In the genomic region with DNA sequence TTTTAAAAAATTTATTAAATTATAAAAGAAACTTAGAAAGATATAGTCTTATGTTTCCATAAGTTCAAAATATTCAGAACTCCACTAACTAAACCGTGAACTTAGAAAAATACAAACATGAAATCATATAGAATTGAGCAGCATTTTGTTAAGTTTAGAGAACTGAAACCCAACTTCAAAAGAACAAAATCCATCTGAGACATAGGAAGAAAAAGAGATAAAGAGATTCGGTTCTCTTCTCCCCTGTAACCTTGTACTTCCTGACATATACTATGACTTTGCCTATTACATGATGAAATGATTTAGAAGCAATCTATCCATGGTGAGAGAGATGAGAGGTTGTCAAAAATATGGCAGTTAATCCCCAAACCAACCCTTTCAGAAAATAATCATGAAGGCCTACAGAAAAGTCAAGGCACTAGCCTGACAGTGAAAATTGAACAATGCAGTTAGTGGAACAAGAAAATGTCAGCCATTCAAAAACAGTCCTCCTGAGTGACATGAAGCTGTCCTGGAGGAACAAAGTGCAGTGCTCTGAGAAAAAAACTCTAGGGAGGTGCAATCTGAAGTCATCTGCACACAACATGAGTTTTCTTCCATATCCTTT, we compare ENCODE assay signal across 30 cellular contexts. TPM values are rescaled to one million over a fixed set of nuclear protein-coding genes. Genes with fewer than 3 reads are reported as not detected.
"Had no signal": no experiment of that assay in that cellular context is flagged by ENCODE, and none has a peak within 500 bp of the region (broad histone marks: within the 10 kb centered on the region; RNA-seq: fewer than 3 reads in every experiment).

No MANE protein-coding gene starts in this region.

- H3K36me3 Mint-ChIP-seq: activated naive CD8-positive, alpha-beta T cell treated with anti-CD3 and anti-CD28 coated beads, Interleukin-2, amount 10 ng/mL, durations not matched to agents 7 days and 5 days; brain; mesothelial cell of epicardium; naive B cell had no signal

- H3K4me1 Mint-ChIP-seq: activated naive CD8-positive, alpha-beta T cell treated with anti-CD3 and anti-CD28 coated beads, Interleukin-2, amount 10 ng/mL, durations not matched to agents 7 days and 5 days; naive B cell; nephron progenitor cell had no signal

- DNase-seq: activated CD4-positive, alpha-beta T cell treated with anti-CD3 and anti-CD28 coated beads for 48 hours; activated CD4-positive, alpha-beta T cell treated with anti-CD3 and anti-CD28 coated beads, Interleukin-2, amount 50 U/mL, for 48 hours; activated CD8-positive, alpha-beta memory T cell treated with anti-CD3 and anti-CD28 coated beads for 24 hours; activated effector memory CD4-positive, alpha-beta T cell treated with anti-CD3 and anti-CD28 coated beads, Interleukin-2, amount 50 U/mL, for 16 hours; activated naive CD4-positive, alpha-beta T cell treated with anti-CD3 and anti-CD28 coated beads for 36 hours; activated naive CD8-positive, alpha-beta T cell treated with anti-CD3 and anti-CD28 coated beads, Interleukin-2, amount 10 ng/mL, durations not matched to agents 7 days and 5 days; activated T-cell treated with anti-CD3 and anti-CD28 coated beads, Interleukin-2, amount 50 U/mL, for 1 hour; cerebellar nuclear complex; colonic mucosa; dorsolateral prefrontal cortex; effector memory CD4-positive, alpha-beta T cell; erythroblast; hippocampal formation; naive B cell; nephron progenitor cell; nucleus accumbens; stimulated activated naive CD4-positive, alpha-beta T cell treated with Interleukin-2 at 50 U/mL for 16 hours; T-helper 1 cell had no signal

- H3K4me3 Mint-ChIP-seq: activated naive CD4-positive, alpha-beta T cell treated with anti-CD3 and anti-CD28 coated beads for 36 hours; activated naive CD8-positive, alpha-beta T cell treated with anti-CD3 and anti-CD28 coated beads, Interleukin-2, amount 10 ng/mL, durations not matched to agents 7 days and 5 days; activated T-helper 1 cell treated with anti-CD3 and anti-CD28 coated beads, Interleukin-12 subunit alpha, Interleukin-12 subunit beta, Interleukin-2, Interleukin-4 antibody, amounts not matched to agents 30 ng/mL and 10 ng/mL and 1 ng/mL, durations not matched to agents 14 hours and 24 hours and 36 hours; brain; mesothelial cell of epicardium; naive B cell; nephron progenitor cell; T-helper 2 cell treated with Interferon-gamma antibody and Interleukin-4, amounts not matched to agents 5 μg/mL and 100 μg/mL, for 36 hours had no signal

- H3K27ac Mint-ChIP-seq: activated naive CD4-positive, alpha-beta T cell treated with anti-CD3 and anti-CD28 coated beads for 36 hours; activated naive CD8-positive, alpha-beta T cell treated with anti-CD3 and anti-CD28 coated beads, Interleukin-2, amount 10 ng/mL, durations not matched to agents 7 days and 5 days; activated T-helper 1 cell treated with anti-CD3 and anti-CD28 coated beads, Interleukin-12 subunit alpha, Interleukin-12 subunit beta, Interleukin-2, Interleukin-4 antibody, amounts not matched to agents 30 ng/mL and 10 ng/mL and 1 ng/mL, durations not matched to agents 14 hours and 24 hours and 36 hours; brain; mesothelial cell of epicardium; naive B cell; nephron progenitor cell; T-helper 2 cell treated with Interferon-gamma antibody and Interleukin-4, amounts not matched to agents 5 μg/mL and 100 μg/mL, for 36 hours had no signal

- H3K9me3 Mint-ChIP-seq: activated naive CD4-positive, alpha-beta T cell treated with anti-CD3 and anti-CD28 coated beads for 36 hours; activated naive CD8-positive, alpha-beta T cell treated with anti-CD3 and anti-CD28 coated beads, Interleukin-2, amount 10 ng/mL, durations not matched to agents 7 days and 5 days; activated T-helper 1 cell treated with anti-CD3 and anti-CD28 coated beads, Interleukin-12 subunit alpha, Interleukin-12 subunit beta, Interleukin-2, Interleukin-4 antibody, amounts not matched to agents 30 ng/mL and 10 ng/mL and 1 ng/mL, durations not matched to agents 14 hours and 24 hours and 36 hours; brain; mesothelial cell of epicardium; nephron progenitor cell; T-helper 2 cell treated with Interferon-gamma antibody and Interleukin-4, amounts not matched to agents 5 μg/mL and 100 μg/mL, for 36 hours had no signal

- H3K27me3 Mint-ChIP-seq: brain had no signal

- ATAC-seq: activated CD4-positive, CD25-positive, alpha-beta regulatory T cell treated with anti-CD3 and anti-CD28 coated beads, Interleukin-2, amount 50 U/mL, for 24 hours; gastroesophageal sphincter had no signal

RNA-seq across cellular contexts. Expression of gene C12orf50, which starts 44.0 kb away (rescaled TPM):
- total RNA-seq: activated T-helper 1 cell treated with anti-CD3 and anti-CD28 coated beads, Interleukin-12 subunit alpha, Interleukin-12 subunit beta, Interleukin-2, Interleukin-4 antibody, amounts not matched to agents 30 ng/mL and 10 ng/mL and 1 ng/mL, durations not matched to agents 14 hours and 24 hours and 36 hours; ascending aorta; cardiac muscle cell; gastroesophageal sphincter; kidney epithelial cell; lower leg skin; right atrium auricular region; temporal lobe had no signal
